In the genomic region with DNA sequence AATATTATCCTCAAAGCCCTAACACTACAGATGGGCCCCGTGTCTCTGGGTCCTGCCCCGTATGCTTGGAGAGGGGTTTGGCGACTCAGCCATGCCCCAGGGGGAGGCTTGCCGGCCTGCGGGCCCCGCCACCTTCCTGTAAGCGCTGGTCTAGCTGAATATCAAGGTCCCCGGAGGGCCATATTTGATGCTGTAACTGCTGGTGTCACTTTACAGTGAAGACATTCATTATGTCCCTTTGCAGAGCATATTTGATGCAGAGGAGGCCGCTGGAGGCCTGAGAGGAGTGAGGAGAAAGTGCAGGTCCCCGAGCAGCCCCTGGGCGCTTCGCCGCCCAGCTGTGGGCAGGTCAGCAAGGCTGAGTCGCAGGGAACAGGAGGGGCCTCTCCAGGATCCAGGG, we compare ENCODE assay signal across 29 cellular contexts. TPM values are rescaled to one million over a fixed set of nuclear protein-coding genes. Genes with fewer than 3 reads are reported as not detected.
"Had no signal": no experiment of that assay in that cellular context is flagged by ENCODE, and none has a peak within 500 bp of the region (broad histone marks: within the 10 kb centered on the region; RNA-seq: fewer than 3 reads in every experiment).

No MANE protein-coding gene starts in this region.

- H3K4me2 ChIP-seq: SK-N-SH had no signal

- H3K36me3 ChIP-seq: breast epithelium, Peyer's patch, SJSA1 had no signal

- DNase-seq: activated CD4-positive, alpha-beta T cell treated with anti-CD3 and anti-CD28 coated beads, Interleukin-2, amount 10 ng/mL, durations not matched to agents 24 days and 14 days; activated CD4-positive, alpha-beta T cell treated with anti-CD3 and anti-CD28 coated beads, Interleukin-2, amount 50 U/mL, for 4 hours; activated CD8-positive, alpha-beta T cell treated with anti-CD3 and anti-CD28 coated beads for 36 hours; activated effector memory CD4-positive, alpha-beta T cell treated with anti-CD3 and anti-CD28 coated beads, Interleukin-2, amount 50 U/mL, for 16 hours; activated naive CD4-positive, alpha-beta T cell; activated naive CD4-positive, alpha-beta T cell treated with anti-CD3 and anti-CD28 coated beads, Interleukin-2, amount 50 U/mL, for 16 hours; activated naive CD8-positive, alpha-beta T cell treated with anti-CD3 and anti-CD28 coated beads, Interleukin-2, amount 10 ng/mL, durations not matched to agents 7 days and 5 days; activated T-cell treated with anti-CD3 and anti-CD28 coated beads, Interleukin-2, amount 50 U/mL, for 1 hour; activated T-cell treated with anti-CD3 and anti-CD28 coated beads, Interleukin-2, amount 50 U/mL, for 72 hours; amygdala; body of pancreas; central memory CD4-positive, alpha-beta T cell; NCI-H1105; NCI-H1417 treated with DMSO at 0.1 percent for 48 hours; NCI-H187 treated with DMSO at 0.1 percent for 48 hours; NCI-H2081; NCI-H226; NCI-H524 treated with DMSO at 0.1 percent for 48 hours; NCI-H748 treated with DMSO at 0.1 percent for 48 hours; NK-92 treated with Interleukin-12 subunit alpha and Interleukin-12 subunit beta, amount 100 ng/mL, for 24 hours; PC-3; Peyer's patch; RPMI8226; SHP77 treated with DMSO at 0.1 percent for 48 hours; SK-N-SH had no signal

- H3K4me1 ChIP-seq: body of pancreas, breast epithelium, Peyer's patch, SJSA1 had no signal

- H3K27me3 ChIP-seq: body of pancreas, Peyer's patch had no signal

- H3K4me3 ChIP-seq: body of pancreas, breast epithelium, Peyer's patch, SJSA1 had no signal

- H3K9me3 ChIP-seq: body of pancreas, breast epithelium, Peyer's patch, SJSA1, SK-N-SH had no signal

- H3K27ac ChIP-seq: body of pancreas, breast epithelium, Peyer's patch, SJSA1 had no signal

- H3K9ac ChIP-seq: SK-N-SH had no signal

RNA-seq across cellular contexts. Expression of a gene that starts 16.8 kb away (rescaled TPM):
- total RNA-seq: activated CD4-positive, alpha-beta T cell treated with anti-CD3 and anti-CD28 coated beads, Interleukin-2, amount 10 ng/mL, durations not matched to agents 24 days and 14 days; activated CD8-positive, alpha-beta memory T cell treated with anti-CD3 and anti-CD28 coated beads for 36 hours; activated CD8-positive, alpha-beta T cell treated with anti-CD3 and anti-CD28 coated beads for 36 hours; activated naive CD8-positive, alpha-beta T cell treated with anti-CD3 and anti-CD28 coated beads, Interleukin-2, amount 10 ng/mL, durations not matched to agents 7 days and 5 days; activated T-cell treated with anti-CD3 and anti-CD28 coated beads, Interleukin-2, amount 50 U/mL, for 72 hours; activated T-helper 17 cell treated with anti-CD3 and anti-CD28 coated beads, Interleukin-2, amount 50 U/mL, for 72 hours; body of pancreas; PC-3; Peyer's patch; SJSA1 had no signal
- polyA plus RNA-seq: SK-N-SH had no signal
